Comparison of ENCODE assay signal across 25 cellular contexts in genomic region chr15:63794271-63794670, GRCh38. TPM values are rescaled to one million over a fixed set of nuclear protein-coding genes. Genes with fewer than 3 reads are reported as not detected.
DNase-seq lines count a peak whose midpoint lies in the region; ATAC-seq, FAIRE-seq and TF ChIP-seq lines count a peak whose summit lies in the region.
"Had no signal": no experiment of that assay in that cellular context is flagged by ENCODE, and none has a peak within 500 bp of the region (broad histone marks: within the 10 kb centered on the region; RNA-seq: fewer than 3 reads in every experiment).

No MANE protein-coding gene starts in this region.

- no peak overlapping the region for H3K4me3 ChIP-seq in astrocyte (ENCODE audit: insufficient read depth, low read depth, low read length)
- H3K4me3 ChIP-seq: A549, GM12878, HAP-1, SJCRH30 had no signal

- H3K27ac ChIP-seq in astrocyte (ENCODE audit: low read depth, low read length), result no peak overlapping the region
- H3K27ac ChIP-seq: A549, SJCRH30 had no signal

- no peaks in the 10 kb centered on the region for H3K9me3 ChIP-seq in astrocyte (ENCODE audit: insufficient read depth, low read depth, low read length)
- H3K9me3 ChIP-seq: HAP-1 had no signal

- H4K20me1 ChIP-seq in astrocyte (ENCODE audit: insufficient read depth, low read length), result peaks cover 40% of the 10 kb centered on the region

- H3K4me3 Mint-ChIP-seq in activated naive CD8-positive, alpha-beta T cell, result no peak overlapping the region
- H3K4me3 Mint-ChIP-seq in activated naive CD8-positive, alpha-beta T cell treated with anti-CD3 and anti-CD28 coated beads, Interleukin-2, amount 50 U/mL, for 24 hours, result no peak overlapping the region
- H3K4me3 Mint-ChIP-seq in astrocyte (ENCODE audit: unreplicated experiment), result no peak overlapping the region
- H3K4me3 Mint-ChIP-seq in natural killer cell treated with Interleukin-12 subunit alpha and Interleukin-12 subunit beta and Interleukin-15 and Interleukin-18, amount 100 ng/mL, for 72 hours, result no peak overlapping the region
- H3K4me3 Mint-ChIP-seq: B cell, CD14-positive monocyte had no signal

- H3K9me3 Mint-ChIP-seq in activated naive CD8-positive, alpha-beta T cell (ENCODE audit: low read depth), result peaks cover 16% of the 10 kb centered on the region
- H3K9me3 Mint-ChIP-seq in activated naive CD8-positive, alpha-beta T cell treated with anti-CD3 and anti-CD28 coated beads, Interleukin-2, amount 50 U/mL, for 24 hours, result peaks cover 22% of the 10 kb centered on the region
- H3K9me3 Mint-ChIP-seq in astrocyte (ENCODE audit: unreplicated experiment), result peaks cover 2% of the 10 kb centered on the region
- H3K9me3 Mint-ChIP-seq in natural killer cell treated with Interleukin-12 subunit alpha and Interleukin-12 subunit beta and Interleukin-15 and Interleukin-18, amount 100 ng/mL, for 72 hours, result no peaks in the 10 kb centered on the region

- no peak overlapping the region for H3K4me2 ChIP-seq in astrocyte (ENCODE audit: low read length)
- H3K4me2 ChIP-seq: A549 had no signal

- no peaks in the 10 kb centered on the region for H3K36me3 ChIP-seq in astrocyte (ENCODE audit: insufficient read depth, low read length)
- H3K36me3 ChIP-seq: HAP-1, SJCRH30 had no signal

- H3K4me1 Mint-ChIP-seq in activated naive CD8-positive, alpha-beta T cell (ENCODE audit: low read depth), result peaks cover 58% of the 10 kb centered on the region
- peaks cover 50% of the 10 kb centered on the region for H3K4me1 Mint-ChIP-seq in activated naive CD8-positive, alpha-beta T cell treated with anti-CD3 and anti-CD28 coated beads, Interleukin-2, amount 50 U/mL, for 24 hours
- peaks cover 21% of the 10 kb centered on the region for H3K4me1 Mint-ChIP-seq in astrocyte (ENCODE audit: low read depth, unreplicated experiment)
- peaks cover 29 to 31% of the 10 kb centered on the region in 2 donors for H3K4me1 Mint-ChIP-seq in natural killer cell treated with Interleukin-12 subunit alpha and Interleukin-12 subunit beta and Interleukin-15 and Interleukin-18, amount 100 ng/mL, for 72 hours (ENCODE audit: low read depth in 2 of 2)

- TF ChIP-seq CTCF in astrocyte (IDR thresholded peaks at IDR 0.05; ENCODE audit: insufficient read depth, low read depth, low read length), result no peak

- no peak for FAIRE-seq in astrocyte (lab: Jason Lieb, UNC)
- FAIRE-seq: A549, GM12878, RCC 7860 had no signal

- peaks cover 21% of the 10 kb centered on the region for H3K36me3 Mint-ChIP-seq in activated naive CD8-positive, alpha-beta T cell
- H3K36me3 Mint-ChIP-seq in activated naive CD8-positive, alpha-beta T cell treated with anti-CD3 and anti-CD28 coated beads, Interleukin-2, amount 50 U/mL, for 24 hours (ENCODE audit: low read depth), result peaks cover 26% of the 10 kb centered on the region
- peaks cover 5% of the 10 kb centered on the region for H3K36me3 Mint-ChIP-seq in astrocyte (ENCODE audit: low read depth, unreplicated experiment)
- no peaks in the 10 kb centered on the region for H3K36me3 Mint-ChIP-seq in natural killer cell treated with Interleukin-12 subunit alpha and Interleukin-12 subunit beta and Interleukin-15 and Interleukin-18, amount 100 ng/mL, for 72 hours

- ATAC-seq in activated naive CD8-positive, alpha-beta T cell treated with anti-CD3 and anti-CD28 coated beads, Interleukin-2, amount 50 U/mL, for 24 hours, result no peak
- no peak for ATAC-seq in natural killer cell treated with Interleukin-12 subunit alpha and Interleukin-12 subunit beta and Interleukin-15 and Interleukin-18, amount 100 ng/mL, for 72 hours
- ATAC-seq: A549, GM12878 had no signal

- no peaks in the 10 kb centered on the region for H3K27me3 ChIP-seq in astrocyte (ENCODE audit: insufficient read depth, low read length)
- H3K27me3 ChIP-seq: SJCRH30 had no signal

- H3K4me1 ChIP-seq in astrocyte (ENCODE audit: insufficient read depth, low read length), result no peaks in the 10 kb centered on the region
- H3K4me1 ChIP-seq: HAP-1, SJCRH30 had no signal

- no peak overlapping the region for H3K9ac ChIP-seq in astrocyte (ENCODE audit: low read length)

- peaks cover 50% of the 10 kb centered on the region for H3K79me2 ChIP-seq in astrocyte (ENCODE audit: insufficient read depth, low read length)

- H2AFZ ChIP-seq in astrocyte (ENCODE audit: low read depth, low read length), result no peak overlapping the region

- H3K27me3 Mint-ChIP-seq in activated naive CD8-positive, alpha-beta T cell, result no peaks in the 10 kb centered on the region
- H3K27me3 Mint-ChIP-seq in activated naive CD8-positive, alpha-beta T cell treated with anti-CD3 and anti-CD28 coated beads, Interleukin-2, amount 50 U/mL, for 24 hours, result no peaks in the 10 kb centered on the region
- H3K27me3 Mint-ChIP-seq in astrocyte (ENCODE audit: low read depth, unreplicated experiment), result no peaks in the 10 kb centered on the region
- no peaks in the 10 kb centered on the region for H3K27me3 Mint-ChIP-seq in natural killer cell treated with Interleukin-12 subunit alpha and Interleukin-12 subunit beta and Interleukin-15 and Interleukin-18, amount 100 ng/mL, for 72 hours
- H3K27me3 Mint-ChIP-seq: B cell had no signal

- peak overlapping the region; percentile 76 for H3K27ac Mint-ChIP-seq in activated naive CD8-positive, alpha-beta T cell
- H3K27ac Mint-ChIP-seq in activated naive CD8-positive, alpha-beta T cell treated with anti-CD3 and anti-CD28 coated beads, Interleukin-2, amount 50 U/mL, for 24 hours, result no peak overlapping the region
- H3K27ac Mint-ChIP-seq in astrocyte (ENCODE audit: unreplicated experiment), result peak overlapping the region; percentile 79
- H3K27ac Mint-ChIP-seq in natural killer cell treated with Interleukin-12 subunit alpha and Interleukin-12 subunit beta and Interleukin-15 and Interleukin-18, amount 100 ng/mL, for 72 hours, result peak overlapping the region; percentile 28 to 42
- H3K27ac Mint-ChIP-seq: B cell had no signal

- no peak for DNase-seq in activated naive CD8-positive, alpha-beta T cell treated with anti-CD3 and anti-CD28 coated beads, Interleukin-2, amount 50 U/mL, for 24 hours
- DNase-seq in astrocyte (ENCODE audit: low read depth) (no peak), SW480 (ENCODE audit: low spot score) (no peak), NCI-H82 treated with DMSO at 0.1 percent for 48 hours (lab: John Stamatoyannopoulos, UW; ENCODE audit: unreplicated experiment) (no peak)
- no peak for DNase-seq in natural killer cell treated with Interleukin-12 subunit alpha and Interleukin-12 subunit beta and Interleukin-15 and Interleukin-18, amount 100 ng/mL, for 72 hours (ENCODE audit: low spot score)
- no peak for DNase-seq in effector CD4-positive, alpha-beta T cell
- DNase-seq: COR-L47, DMS 273 treated with DMSO at 0.1 percent for 48 hours, DMS79 treated with DMSO at 0.1 percent for 48 hours, Kasumi-1, NCI-H1694, NCI-H2081, NCI-H2171, NCI-H345, NCI-H524 treated with DMSO at 0.1 percent for 48 hours, NCI-H82, OCI-M1, SJCRH30 had no signal

RNA-seq across cellular contexts. Expression of gene HERC1, which starts 39.5 kb away (rescaled TPM):
- total RNA-seq in astrocyte, result 45.6 and 52.7 TPM in 2 replicates
- 100 to 1,000 TPM in 1 of 2 donors, 10 to 100 TPM in 1; 97.9 to 142 TPM for total RNA-seq in natural killer cell treated with Interleukin-12 subunit alpha and Interleukin-12 subunit beta and Interleukin-15 and Interleukin-18, amount 100 ng/mL, for 72 hours
